14 cellular contexts compared by ENCODE assay signal in the genomic region with DNA sequence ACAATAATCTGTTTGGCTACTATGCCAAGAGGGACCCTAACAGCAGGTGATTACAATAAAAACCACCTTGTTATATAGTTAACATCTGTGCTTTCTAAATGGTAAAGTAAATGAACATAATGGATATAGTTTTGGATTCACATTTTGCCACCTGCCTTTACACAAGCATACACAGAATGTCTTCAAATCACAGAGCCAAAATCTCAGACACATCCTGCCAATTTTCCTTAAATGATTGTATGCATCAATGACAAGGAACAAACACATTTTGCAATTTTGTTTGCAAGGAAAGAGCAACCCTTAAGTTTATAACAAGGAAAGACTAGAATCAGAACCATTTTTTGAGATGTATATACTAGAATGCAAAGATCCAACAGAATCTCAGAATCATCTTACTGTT.
A peak's percentile ranks its signal among the peaks of the same experiment; 100 is the strongest.
DNase-seq lines count a peak whose midpoint lies in the region; ATAC-seq and TF ChIP-seq lines count a peak whose summit lies in the region.
"Had no signal": no experiment of that assay in that cellular context is flagged by ENCODE, and none has a peak within 500 bp of the region (broad histone marks: within the 10 kb centered on the region; RNA-seq: fewer than 3 reads in every experiment).

No MANE protein-coding gene starts in this region.

- in situ Hi-C loops in G401 (cut with HindIII; ENCODE audit: low sequenced_read_pairs) = no loop called here

- H3K4me1 Mint-ChIP-seq in natural killer cell treated with Interleukin-12 subunit alpha and Interleukin-12 subunit beta and Interleukin-15 and Interleukin-18, amount 100 ng/mL, for 72 hours (ENCODE audit: low read depth in 2 of 2) = no peaks in the 10 kb centered on the region
- H3K4me1 Mint-ChIP-seq: IgD-negative memory B cell had no signal

- peaks cover 11% of the 10 kb centered on the region for H3K9me3 Mint-ChIP-seq in natural killer cell treated with Interleukin-12 subunit alpha and Interleukin-12 subunit beta and Interleukin-15 and Interleukin-18, amount 100 ng/mL, for 72 hours

- TF ChIP-seq CTCF in foreskin fibroblast (IDR thresholded peaks at IDR 0.05; ENCODE audit: low read depth, low read length) = no peak

- no peaks in the 10 kb centered on the region for H3K36me3 Mint-ChIP-seq in natural killer cell treated with Interleukin-12 subunit alpha and Interleukin-12 subunit beta and Interleukin-15 and Interleukin-18, amount 100 ng/mL, for 72 hours
- H3K36me3 Mint-ChIP-seq: CD8-positive, alpha-beta T cell; IgD-negative memory B cell had no signal

- H3K4me3 Mint-ChIP-seq in natural killer cell treated with Interleukin-12 subunit alpha and Interleukin-12 subunit beta and Interleukin-15 and Interleukin-18, amount 100 ng/mL, for 72 hours = no peak overlapping the region
- H3K4me3 Mint-ChIP-seq: CD8-positive, alpha-beta T cell; IgD-negative memory B cell had no signal

- DNase-seq in COR-L47 (lab: John Stamatoyannopoulos, UW) (peak; percentile 72), G401 (ENCODE audit: low spot score) (peak; percentile 69), NCI-H2081 treated with DMSO at 0.1 percent for 48 hours (lab: John Stamatoyannopoulos, UW) (peak; percentile 60), NCI-H748 treated with DMSO at 0.1 percent for 48 hours (lab: John Stamatoyannopoulos, UW) (peak; percentile 83), occipital lobe (lab: John Stamatoyannopoulos, UW) (no peak), foreskin fibroblast (no peak), hippocampal formation (lab: John Stamatoyannopoulos, UW) (no peak)
- no peak for DNase-seq in natural killer cell treated with Interleukin-12 subunit alpha and Interleukin-12 subunit beta and Interleukin-15 and Interleukin-18, amount 100 ng/mL, for 72 hours (ENCODE audit: low spot score)
- DNase-seq: CD8-positive, alpha-beta T cell; Kasumi-1; MM.1S; PC-3 had no signal

- ATAC-seq in natural killer cell treated with Interleukin-12 subunit alpha and Interleukin-12 subunit beta and Interleukin-15 and Interleukin-18, amount 100 ng/mL, for 72 hours = no peak
- ATAC-seq: CD8-positive, alpha-beta T cell; PC-3 had no signal

- no peak overlapping the region for H3K27ac Mint-ChIP-seq in natural killer cell treated with Interleukin-12 subunit alpha and Interleukin-12 subunit beta and Interleukin-15 and Interleukin-18, amount 100 ng/mL, for 72 hours
- H3K27ac Mint-ChIP-seq: CD8-positive, alpha-beta T cell; IgD-negative memory B cell had no signal

- no peaks in the 10 kb centered on the region for H3K27me3 Mint-ChIP-seq in natural killer cell treated with Interleukin-12 subunit alpha and Interleukin-12 subunit beta and Interleukin-15 and Interleukin-18, amount 100 ng/mL, for 72 hours
- H3K27me3 Mint-ChIP-seq: IgD-negative memory B cell had no signal

- no peak overlapping the region for H3K4me3 ChIP-seq in foreskin fibroblast (ENCODE audit: low read depth in 1 of 2, low read length in 2 of 2)
- H3K4me3 ChIP-seq: BLaER1 had no signal

Comparison
In these comparisons a context has a peak if more than half of its experiments do, and no peak if none do; other contexts are left out.
1. DNase-seq: peak in COR-L47 (single experiment), G401 (single experiment), NCI-H2081 treated with DMSO at 0.1 percent for 48 hours (single experiment) and NCI-H748 treated with DMSO at 0.1 percent for 48 hours (single experiment); none in occipital lobe (single experiment), natural killer cell treated with Interleukin-12 subunit alpha and Interleukin-12 subunit beta and Interleukin-15 and Interleukin-18, amount 100 ng/mL, for 72 hours (single experiment), foreskin fibroblast (0 of 2) and hippocampal formation (0 of 2).